In genomic region chr11:76616676-76617552, GRCh38 we compare ENCODE assay signal across 25 cellular contexts. TPM values are rescaled to one million over a fixed set of nuclear protein-coding genes. Genes with fewer than 3 reads are reported as not detected.
DNase-seq lines count a peak whose midpoint lies in the region; ATAC-seq, FAIRE-seq and TF ChIP-seq lines count a peak whose summit lies in the region.
"Had no signal": no experiment of that assay in that cellular context is flagged by ENCODE, and none has a peak within 500 bp of the region (broad histone marks: within the 10 kb centered on the region; RNA-seq: fewer than 3 reads in every experiment).

No MANE protein-coding gene starts in this region.

- H3K4me3 ChIP-seq in heart left ventricle (no peak overlapping the region), H1 (ENCODE audit: extremely low read depth in 1 of 4, insufficient read depth in 2 of 4, low read depth in 3 of 4, low read length in 4 of 4) (no peak overlapping the region), osteoblast (ENCODE audit: insufficient read depth, low read length) (no peak overlapping the region), tibial artery (no peak overlapping the region), PC-9 (no peak overlapping the region)
- H3K4me3 ChIP-seq in CD4-positive, alpha-beta memory T cell (ENCODE audit: low read length in 2 of 2): no peak overlapping the region
- H3K4me3 ChIP-seq: K562, prostate gland had no signal

- TF ChIP-seq POLR2A in heart left ventricle (IDR thresholded peaks at IDR 0.05) (no peak), H1 (IDR thresholded peaks at IDR 0.05; ENCODE audit: control extremely low read depth in 1 of 2, low read depth in 2 of 2, low read length in 2 of 2) (no peak)

- H3K4me1 Mint-ChIP-seq in CD4-positive, alpha-beta memory T cell: no peaks in the 10 kb centered on the region
- H3K4me1 Mint-ChIP-seq: memory B cell had no signal

- H4K20me1 ChIP-seq in H1 (replicated peaks in 1 of 2; ENCODE audit: control insufficient read depth in 1 of 2, insufficient read depth in 2 of 2, low read length in 2 of 2): no peaks in the 10 kb centered on the region
- H4K20me1 ChIP-seq in osteoblast (ENCODE audit: insufficient read depth, low read length): no peaks in the 10 kb centered on the region
- H4K20me1 ChIP-seq in PC-9 (ENCODE audit: insufficient read depth): no peaks in the 10 kb centered on the region

- no peak overlapping the region for H3K23ac ChIP-seq in H1 (ENCODE audit: insufficient read length)

- H4K91ac ChIP-seq in H1 (replicated peaks; ENCODE audit: insufficient read length, low read length): no peak overlapping the region

- H2AK5ac ChIP-seq in H1 (ENCODE audit: low read depth, low read length): no peak overlapping the region

- no peak overlapping the region for H2BK15ac ChIP-seq in H1 (ENCODE audit: low read length)

- no peak overlapping the region for H2BK120ac ChIP-seq in H1 (replicated peaks; ENCODE audit: low read depth, low read length)

- H3K79me1 ChIP-seq in H1 (ENCODE audit: low read depth, low read length): no peaks in the 10 kb centered on the region

- 72 to 81% (median 80%) methylated on average over 10 of the region's 10 CpGs for WGBS in heart left ventricle, 4 donors
- 85% methylated on average over 10 of the region's 10 CpGs; no CpG with 5 or more reads in 1 of the 2 experiments for WGBS in H1 (ENCODE audit: extremely low coverage in 1 of 2, insufficient coverage in 1 of 2, insufficient read length in 1 of 2, insufficient replicate concordance in 2 of 2, low coverage in 1 of 2, low lambda C conversion rate in 2 of 2, missing lambda C conversion rate in 1 of 2), 2 experiments

- H2AFZ ChIP-seq in H1 (ENCODE audit: low read length) (no peak overlapping the region), osteoblast (ENCODE audit: low read length) (peak overlapping the region; percentile 40), PC-9 (no peak overlapping the region)

- peak overlapping the region in 10 of 12 donors; percentile 70 to 89 (median 79) for H3K27ac ChIP-seq in heart left ventricle
- H3K27ac ChIP-seq in H1 (ENCODE audit: low read depth, low read length): no peak overlapping the region
- H3K27ac ChIP-seq in osteoblast (ENCODE audit: low read depth, low read length): peak overlapping the region; percentile 63
- H3K27ac ChIP-seq in tibial artery: peak overlapping the region; percentile 78 to 87
- no peak overlapping the region for H3K27ac ChIP-seq in CD4-positive, alpha-beta memory T cell (ENCODE audit: low read depth, low read length)
- H3K27ac ChIP-seq in PC-9: no peak overlapping the region
- H3K27ac ChIP-seq: epithelial cell of prostate, foreskin keratinocyte, prostate gland had no signal

- ATAC-seq in heart left ventricle (no peak), left ventricle myocardium superior (no peak), GM21515 (IDR thresholded peaks at IDR 0.05; ENCODE audit: unreplicated experiment) (no peak)
- ATAC-seq: activated naive CD8-positive, alpha-beta T cell treated with anti-CD3 and anti-CD28 coated beads, Interleukin-2, amount 50 U/mL, for 24 hours; K562 had no signal

- no peaks in the 10 kb centered on the region for H3K79me2 ChIP-seq in H1 (ENCODE audit: control insufficient read depth in 1 of 2, insufficient read depth in 2 of 2, low read length in 2 of 2)
- H3K79me2 ChIP-seq in osteoblast (ENCODE audit: insufficient read depth, low read length): no peaks in the 10 kb centered on the region
- H3K79me2 ChIP-seq in PC-9 (ENCODE audit: low read depth): no peaks in the 10 kb centered on the region

- H3K4ac ChIP-seq in H1 (replicated peaks; ENCODE audit: insufficient read length, low read depth, low read length): no peak overlapping the region

- no peak for TF ChIP-seq RAD21 in H1 (IDR thresholded peaks at IDR 0.05 in 1 of 2, conservative IDR thresholded peaks at IDR 0.05 in 1 of 2; ENCODE audit: low read depth in 2 of 2, low read length in 2 of 2)

- no peaks in the 10 kb centered on the region for H3F3A ChIP-seq in PC-9 (ENCODE audit: insufficient read depth, low read depth)

- no peaks in the 10 kb centered on the region for H3K27me3 ChIP-seq in heart left ventricle
- H3K27me3 ChIP-seq in H1 (replicated peaks in 1 of 4; ENCODE audit: control insufficient read depth in 3 of 4, extremely low read depth in 1 of 4, insufficient read depth in 3 of 4, low read length in 3 of 4): no peaks in the 10 kb centered on the region
- H3K27me3 ChIP-seq in osteoblast (ENCODE audit: insufficient read depth, low read length): no peaks in the 10 kb centered on the region
- no peaks in the 10 kb centered on the region for H3K27me3 ChIP-seq in tibial artery
- H3K27me3 ChIP-seq in CD4-positive, alpha-beta memory T cell (ENCODE audit: insufficient read depth, low read length): no peaks in the 10 kb centered on the region
- peaks cover 4% of the 10 kb centered on the region; the same call in 1 of the 2 replicates for H3K27me3 ChIP-seq in PC-9 (ENCODE audit: insufficient read depth, low read depth)
- H3K27me3 ChIP-seq: foreskin keratinocyte had no signal

- no peaks in the 10 kb centered on the region for H3K36me3 Mint-ChIP-seq in CD4-positive, alpha-beta memory T cell

- no peak overlapping the region for H3K27ac Mint-ChIP-seq in CD4-positive, alpha-beta memory T cell
- H3K27ac Mint-ChIP-seq: activated naive CD8-positive, alpha-beta T cell treated with anti-CD3 and anti-CD28 coated beads, Interleukin-2, amount 50 U/mL, for 24 hours; memory B cell; nephron progenitor cell had no signal

- H3K18ac ChIP-seq in H1 (ENCODE audit: extremely low read depth, low read length): no peak overlapping the region

- no peak overlapping the region for H3K56ac ChIP-seq in H1 (replicated peaks; ENCODE audit: insufficient read length, low read depth, low read length)

- TF ChIP-seq EP300 in H1 (IDR thresholded peaks at IDR 0.05; ENCODE audit: borderline replicate concordance in 1 of 2, low read depth in 2 of 2, low read length in 2 of 2): no peak

- H3K14ac ChIP-seq in H1 (ENCODE audit: insufficient read length): no peak overlapping the region

- intact Hi-C loops in heart left ventricle (cut with DNase I): loop anchor here in 1 of 10 donors (5.0 kb wide), 1 partner anchor 50 kb away; no protein-coding TSS in a partner anchor
- intact Hi-C loops in left ventricle myocardium superior (cut with micrococcal nuclease): no loop called here
- intact Hi-C loops in tibial artery (cut with DNase I; ENCODE audit: low total_unique reads): no loop called here
- intact Hi-C loops in CD4-positive, alpha-beta memory T cell (cut with micrococcal nuclease): no loop called here
- intact Hi-C loops in PC-9 (cut with micrococcal nuclease; ENCODE audit: unreplicated experiment): no loop called here

- 0 out of 2 replicates have a peak overlapping the region, but pooled peaks have one; percentile 25 for H4K8ac ChIP-seq in H1 (ENCODE audit: extremely low read depth, insufficient read depth, low read length)

- no peak overlapping the region for H3K4me3 Mint-ChIP-seq in CD4-positive, alpha-beta memory T cell
- H3K4me3 Mint-ChIP-seq: activated naive CD8-positive, alpha-beta T cell treated with anti-CD3 and anti-CD28 coated beads, Interleukin-2, amount 50 U/mL, for 24 hours; memory B cell; nephron progenitor cell had no signal

- no peaks in the 10 kb centered on the region for H3K9me2 ChIP-seq in PC-9 (ENCODE audit: insufficient read depth)

- BruUV-seq in PC-9 (replicated peaks; lab: Mats Ljungman, UMichigan): no TSS peak

- H3K9ac ChIP-seq in H1 (replicated peaks in 1 of 4; ENCODE audit: extremely low read depth in 1 of 4, low read depth in 3 of 4, low read length in 3 of 4): no peak overlapping the region

- POLR2A ChIA-PET in H1 (lab: Charles Lee; ENCODE audit: partially characterized antibody) (interaction anchor here (1.4 kb wide), 1 partner anchor 9 kb away, joined by 4 read pairs; no protein-coding TSS in a partner anchor), PC-9 (lab: Charles Lee; ENCODE audit: unreplicated experiment) (no interaction called here)
- POLR2A ChIA-PET in CD4-positive, alpha-beta memory T cell (lab: Charles Lee; ENCODE audit: partially characterized antibody): no interaction called here

- H3K9me3 Mint-ChIP-seq in CD4-positive, alpha-beta memory T cell: peaks cover 0 to 9% (median 5%) of the 10 kb centered on the region in 8 donors

- no peak overlapping the region for H2BK12ac ChIP-seq in H1 (ENCODE audit: low read depth, low read length)

- H3K4me1 ChIP-seq in heart left ventricle (peaks cover 3 to 40% (median 35%) of the 10 kb centered on the region in 12 donors), H1 (replicated peaks in 1 of 4; ENCODE audit: control insufficient read depth in 3 of 4, insufficient read depth in 4 of 4, low read length in 3 of 4) (no peaks in the 10 kb centered on the region; a peak in 1 of 7 replicates), osteoblast (ENCODE audit: insufficient read depth, low read length) (peaks cover 52% of the 10 kb centered on the region), tibial artery (peaks cover 0 to 71% (median 54%) of the 10 kb centered on the region in 4 donors), PC-9 (replicated peaks; ENCODE audit: insufficient read depth) (no peaks in the 10 kb centered on the region)
- H3K4me1 ChIP-seq in CD4-positive, alpha-beta memory T cell (ENCODE audit: insufficient read depth, low read length): no peaks in the 10 kb centered on the region
- H3K4me1 ChIP-seq: foreskin keratinocyte, prostate gland had no signal

- no peaks in the 10 kb centered on the region for H3K23me2 ChIP-seq in H1 (ENCODE audit: low read depth, low read length)

- peaks cover 0 to 10% (median 0%) of the 10 kb centered on the region in 12 donors for H3K9me3 ChIP-seq in heart left ventricle
- peaks cover 2% of the 10 kb centered on the region in 2 experiments; a peak in 1 of 4 replicates for H3K9me3 ChIP-seq in H1 (ENCODE audit: insufficient read depth in 2 of 2, low read depth in 1 of 2, low read length in 1 of 2)
- no peaks in the 10 kb centered on the region for H3K9me3 ChIP-seq in osteoblast (ENCODE audit: low read depth, low read length)
- no peaks in the 10 kb centered on the region for H3K9me3 ChIP-seq in tibial artery
- H3K9me3 ChIP-seq in CD4-positive, alpha-beta memory T cell (ENCODE audit: control insufficient read depth in 1 of 2, low read length in 2 of 2): no peaks in the 10 kb centered on the region
- no peaks in the 10 kb centered on the region for H3K9me3 ChIP-seq in PC-9 (ENCODE audit: insufficient read depth, low read depth)
- H3K9me3 ChIP-seq: prostate gland had no signal

- TF ChIP-seq CTCF in heart left ventricle (IDR thresholded peaks at IDR 0.05): no peak
- TF ChIP-seq CTCF in H1 (IDR thresholded peaks at IDR 0.05; ENCODE audit: control extremely low read depth in 1 of 3, insufficient read depth in 1 of 3, low read depth in 1 of 3, low read length in 3 of 3): no peak
- no peak for TF ChIP-seq CTCF in osteoblast (IDR thresholded peaks at IDR 0.05; ENCODE audit: extremely low read depth, low read depth, low read length)
- no peak for TF ChIP-seq CTCF in tibial artery (IDR thresholded peaks at IDR 0.05)
- no peak for TF ChIP-seq CTCF in PC-9 (conservative IDR thresholded peaks at IDR 0.05)

- no peak overlapping the region for H3K4me2 ChIP-seq in H1 (ENCODE audit: insufficient read depth in 1 of 2, low read depth in 2 of 2, low read length in 2 of 2)
- no peak overlapping the region for H3K4me2 ChIP-seq in osteoblast (ENCODE audit: insufficient read depth, low read length)
- H3K4me2 ChIP-seq in PC-9: no peak overlapping the region

- DNase-seq in heart left ventricle (peak in 1 of 5 donors; percentile 11), left ventricle myocardium superior (no peak), H1 (ENCODE audit: low read depth in 1 of 2, low spot score in 2 of 2) (no peak), osteoblast (ENCODE audit: insufficient read length, low spot score, missing footprints) (peak; percentile 80), tibial artery (peak in 1 of 2 donors; percentile 65), PC-9 (no peak)
- DNase-seq in CD4-positive, alpha-beta memory T cell: no peak
- DNase-seq: activated CD4-positive, alpha-beta T cell treated with anti-CD3 and anti-CD28 coated beads for 4 hours; activated effector memory CD4-positive, alpha-beta T cell treated with Interleukin-2 at 50 U/mL for 16 hours; activated naive CD8-positive, alpha-beta T cell treated with anti-CD3 and anti-CD28 coated beads, Interleukin-2, amount 50 U/mL, for 24 hours; hypothalamus; NCI-H2227 treated with DMSO at 0.1 percent for 48 hours; NCI-H774; nephron progenitor cell; SHP77 had no signal

- H2BK5ac ChIP-seq in H1 (ENCODE audit: low read depth, low read length): no peak overlapping the region

- H3K36me3 ChIP-seq in heart left ventricle (no peaks in the 10 kb centered on the region), H1 (ENCODE audit: control insufficient read depth in 2 of 4, insufficient read depth in 4 of 4, low read length in 3 of 4) (no peaks in the 10 kb centered on the region), osteoblast (ENCODE audit: insufficient read depth, low read length) (no peaks in the 10 kb centered on the region), tibial artery (no peaks in the 10 kb centered on the region), PC-9 (ENCODE audit: low read depth) (no peaks in the 10 kb centered on the region)
- H3K36me3 ChIP-seq in CD4-positive, alpha-beta memory T cell (ENCODE audit: insufficient read depth, low read length): no peaks in the 10 kb centered on the region
- H3K36me3 ChIP-seq: prostate gland had no signal

- H2BK20ac ChIP-seq in H1 (ENCODE audit: low read length): no peak overlapping the region

- no peak for FAIRE-seq in H1 (lab: Jason Lieb, UNC)
- FAIRE-seq: GM18507, islet of Langerhans, K562, TTC549 had no signal

- peaks cover 2 to 6% of the 10 kb centered on the region in 2 donors for H3K27me3 Mint-ChIP-seq in CD4-positive, alpha-beta memory T cell

- CTCF ChIA-PET in H1 (lab: Charles Lee; ENCODE audit: partially characterized antibody): interaction anchor here (1.0 to 1.4 kb wide), 3 partner anchors 10 to 69 kb away, joined by 3 to 5 read pairs (median 5); no protein-coding TSS in a partner anchor
- CTCF ChIA-PET in CD4-positive, alpha-beta memory T cell (lab: Charles Lee; ENCODE audit: partially characterized antibody): no interaction called here
- CTCF ChIA-PET in PC-9 (lab: Charles Lee): no interaction called here

- no peak overlapping the region for H4K5ac ChIP-seq in H1 (ENCODE audit: insufficient read length, low read depth, low read length)

RNA-seq across cellular contexts. Expression of gene LRRC32, which starts 53.6 kb away (rescaled TPM):
- total RNA-seq in heart left ventricle (10 to 100 TPM; 20.1 to 67.1 (median 26.9) TPM), left ventricle myocardium superior (30.8 TPM), osteoblast (37.6 and 41.3 TPM in 2 replicates), PC-9 (2021) (0.53 TPM in 1 of 2 replicates, not detected in the other)
- polyA plus RNA-seq in heart left ventricle (10 to 100 TPM; 46.4 to 79.0 TPM), H1 (2011; rRNA removed) (1.9 and 2.0 TPM in 2 replicates)
- total RNA-seq in H1 (2021; fragmentation: NEBNext Ultra II Directional; extraction: Animal tissue kit (Norgen Biotek cat#: 25700)): 0.44 and 0.99 TPM in 2 replicates
- polyA plus RNA-seq in H1 (2011; cell fraction: cytosol; rRNA removed): 1.0 TPM
- polyA plus RNA-seq in H1 (2011; cell fraction: nucleus; rRNA removed): 0.88 TPM
- 1.0 to 3.3 TPM (median 1.7 TPM) in 4 replicates for polyA plus RNA-seq in H1 (2012, experiment 1 of 2)
- 1.0 TPM for polyA plus RNA-seq in H1 (2012, experiment 2 of 2)
- 1.1 TPM for polyA plus RNA-seq in H1 (2013, experiment 1 of 2)
- polyA plus RNA-seq in H1 (2013, experiment 2 of 2): 1.2 TPM
- 0.95 and 1.2 TPM in 2 replicates for polyA minus RNA-seq in H1 (2011; rRNA and poly(A)+ RNA removed)
- 1.2 TPM for polyA minus RNA-seq in H1 (2011; cell fraction: cytosol; rRNA and poly(A)+ RNA removed)
- polyA minus RNA-seq in H1 (2011; cell fraction: nucleus; rRNA and poly(A)+ RNA removed): 0.50 TPM
- under 1 TPM; 0.38 to 0.53 TPM for total RNA-seq in CD4-positive, alpha-beta memory T cell
- under 1 TPM in 1 of 2 donors, not detected in 1; 0.56 TPM for polyA plus RNA-seq in CD4-positive, alpha-beta memory T cell
- total RNA-seq: A673, foreskin keratinocyte had no signal

Comparison
In these comparisons a context has a peak if more than half of its experiments do, and no peak if none do; other contexts are left out.
1. H3K27ac ChIP-seq: peak in heart left ventricle (10 of 12), osteoblast (single experiment) and tibial artery (2 of 2); none in H1 (single experiment), CD4-positive, alpha-beta memory T cell (single experiment) and PC-9 (single experiment).
2. RNA of gene LRRC32, which starts 53.6 kb away (total RNA-seq): 37.6 to 41.3 TPM in osteoblast, 30.8 TPM in left ventricle myocardium superior (single experiment) and 20.1 to 67.1 TPM in heart left ventricle; 0.44 to 0.99 TPM in H1, 0.38 to 0.53 TPM in CD4-positive, alpha-beta memory T cell and 0.53 TPM in PC-9; every median in the first group is over 10 times any median in the second.